In the genomic region with DNA sequence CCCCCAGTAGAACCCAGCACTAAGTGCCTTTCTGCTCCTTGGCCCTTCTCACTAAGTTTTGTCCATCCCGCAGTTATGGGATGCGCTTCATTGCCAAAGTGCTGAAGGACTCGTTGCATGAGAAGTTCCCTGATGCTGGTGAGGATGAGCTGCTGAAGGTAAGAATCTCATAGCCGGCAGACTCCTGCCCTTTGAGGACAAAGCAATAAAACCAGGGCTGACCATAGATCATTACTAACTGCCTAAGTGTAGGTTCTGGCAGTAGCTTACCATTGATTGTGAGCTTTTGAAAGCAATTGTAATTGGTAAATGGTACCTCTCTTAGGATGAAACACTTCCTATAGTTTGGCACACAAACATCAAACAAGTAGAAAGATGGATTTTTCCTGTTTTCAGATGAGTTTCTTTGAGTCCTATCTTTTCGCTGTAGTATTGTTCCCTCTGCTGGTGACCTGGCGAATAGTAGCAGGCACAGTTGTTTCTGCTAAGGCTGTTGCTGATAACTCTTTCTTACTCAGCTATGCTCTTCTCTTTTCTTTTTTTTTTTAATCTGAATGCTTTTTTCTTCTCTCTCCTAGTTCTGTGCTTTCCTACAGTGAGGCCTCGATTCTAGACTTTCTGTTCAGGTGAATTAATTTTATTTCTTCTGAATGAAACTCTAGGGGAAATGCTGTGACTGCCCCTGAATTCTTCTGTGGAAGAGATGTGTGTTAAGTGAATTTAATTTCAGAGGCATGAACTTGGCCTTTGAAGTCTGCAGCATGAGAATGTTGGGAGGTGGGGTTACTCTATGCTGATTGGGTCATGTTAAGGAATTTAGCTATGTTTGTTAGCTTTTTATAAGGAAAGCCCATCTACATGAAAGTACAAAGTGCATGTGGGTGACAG, we compare ENCODE assay signal across 8 cellular contexts. TPM values are rescaled to one million over a fixed set of nuclear protein-coding genes. Genes with fewer than 3 reads are reported as not detected.
A peak's percentile ranks its signal among the peaks of the same experiment; 100 is the strongest.
DNase-seq lines count a peak whose midpoint lies in the region; ATAC-seq, FAIRE-seq and TF ChIP-seq lines count a peak whose summit lies in the region.

No MANE protein-coding gene starts in this region.

- H3K4me1 Mint-ChIP-seq in activated T-helper 17 cell treated with anti-CD3 and anti-CD28 coated beads, Interleukin-2, amount 50 U/mL, for 72 hours = peaks cover 12% of the 10 kb centered on the region
- H3K4me1 Mint-ChIP-seq in osteocyte (ENCODE audit: unreplicated experiment) = no peaks in the 10 kb centered on the region

- peak; percentile 56 for FAIRE-seq in GM18507 (lab: Jason Lieb, UNC)

- no peaks in the 10 kb centered on the region for H3K9me3 Mint-ChIP-seq in activated T-helper 17 cell treated with anti-CD3 and anti-CD28 coated beads, Interleukin-2, amount 50 U/mL, for 72 hours
- H3K9me3 Mint-ChIP-seq in osteocyte (ENCODE audit: unreplicated experiment) = no peaks in the 10 kb centered on the region

- H3K9ac ChIP-seq in OCI-LY3 (ENCODE audit: low read length) = no peak overlapping the region

- no peaks in the 10 kb centered on the region for H3K9me3 ChIP-seq in OCI-LY3 (ENCODE audit: insufficient read depth, low read length)

- ATAC-seq in activated T-helper 17 cell treated with anti-CD3 and anti-CD28 coated beads, Interleukin-2, amount 50 U/mL, for 72 hours (replicated peaks) = peak; percentile 36
- ATAC-seq in GM18520 (IDR thresholded peaks at IDR 0.05; ENCODE audit: unreplicated experiment) = no peak

- no peak overlapping the region for H3K27ac ChIP-seq in OCI-LY3 (ENCODE audit: low read length)

- TF ChIP-seq CTCF in AG09309 (IDR thresholded peaks at IDR 0.05; ENCODE audit: control insufficient read depth, insufficient read depth, low read depth, low read length, missing control alignments) (peak; percentile 78), OCI-LY3 (IDR thresholded peaks at IDR 0.05; ENCODE audit: low read depth, low read length) (peak; percentile 88), osteocyte (IDR thresholded peaks at IDR 0.05) (peak; percentile 89)

- no peaks in the 10 kb centered on the region for H3K79me2 ChIP-seq in OCI-LY3 (ENCODE audit: low read length)

- H3K4me3 Mint-ChIP-seq in activated T-helper 17 cell treated with anti-CD3 and anti-CD28 coated beads, Interleukin-2, amount 50 U/mL, for 72 hours = no peak overlapping the region
- H3K4me3 Mint-ChIP-seq in osteocyte (ENCODE audit: unreplicated experiment) = no peak overlapping the region

- H3K36me3 Mint-ChIP-seq in activated T-helper 17 cell treated with anti-CD3 and anti-CD28 coated beads, Interleukin-2, amount 50 U/mL, for 72 hours (ENCODE audit: low read depth) = peaks cover 98% of the 10 kb centered on the region
- H3K36me3 Mint-ChIP-seq in osteocyte (ENCODE audit: unreplicated experiment) = peaks cover 69% of the 10 kb centered on the region

- H3K4me2 ChIP-seq in OCI-LY3 (ENCODE audit: low read length) = no peak overlapping the region

- H3K27ac Mint-ChIP-seq in activated T-helper 17 cell treated with anti-CD3 and anti-CD28 coated beads, Interleukin-2, amount 50 U/mL, for 72 hours = no peak overlapping the region
- H3K27ac Mint-ChIP-seq in osteocyte (ENCODE audit: unreplicated experiment) = no peak overlapping the region

- no peaks in the 10 kb centered on the region for H4K20me1 ChIP-seq in OCI-LY3 (ENCODE audit: insufficient read depth, low read length)

- H3K4me1 ChIP-seq in OCI-LY3 (ENCODE audit: low read length) = no peaks in the 10 kb centered on the region

- DNase-seq in AG09309 (ENCODE audit: low read depth) (peak; percentile 40), GM18507 (ENCODE audit: extremely low spot score, insufficient read length, low read depth) (no peak), foreskin melanocyte (peak; percentile 44), osteocyte (ENCODE audit: extremely low spot score, unreplicated experiment) (no peak), mesenteric fat pad (ENCODE audit: low spot score) (no peak)

- no peaks in the 10 kb centered on the region for H3K27me3 Mint-ChIP-seq in activated T-helper 17 cell treated with anti-CD3 and anti-CD28 coated beads, Interleukin-2, amount 50 U/mL, for 72 hours
- no peaks in the 10 kb centered on the region for H3K27me3 Mint-ChIP-seq in osteocyte (ENCODE audit: unreplicated experiment)

- no peaks in the 10 kb centered on the region for H3K27me3 ChIP-seq in OCI-LY3 (ENCODE audit: low read depth, low read length)

- H3K36me3 ChIP-seq in OCI-LY3 (replicated peaks; ENCODE audit: low read depth, low read length) = peaks cover 69% of the 10 kb centered on the region

- no peak overlapping the region for H3K4me3 ChIP-seq in AG09309 (ENCODE audit: control insufficient read depth, low read depth, low read length)
- H3K4me3 ChIP-seq in OCI-LY3 (ENCODE audit: low read length) = no peak overlapping the region

- H2AFZ ChIP-seq in OCI-LY3 (ENCODE audit: low read depth, low read length) = no peak overlapping the region

RNA-seq across cellular contexts. Expression of a gene that starts 47.4 kb away (rescaled TPM):
- total RNA-seq in activated T-helper 17 cell treated with anti-CD3 and anti-CD28 coated beads, Interleukin-2, amount 50 U/mL, for 72 hours = 10 to 100 TPM; 50.6 to 61.0 TPM
- 45.6 and 48.6 TPM in 2 replicates for total RNA-seq in osteocyte
- 45.7 TPM for total RNA-seq in mesenteric fat pad

Comparison
In these comparisons a context has a peak if more than half of its experiments do, and no peak if none do; other contexts are left out.
1. DNase-seq: peak in AG09309 (single experiment) and foreskin melanocyte (single experiment); none in GM18507 (single experiment), osteocyte (single experiment) and mesenteric fat pad (single experiment).
2. Peak in every context shown above with its lines, with median percentiles within 50 percentile points of each other: CTCF ChIP-seq.